In genomic region chr1:163124812-163125211, GRCh38 we compare ENCODE assay signal across 31 cellular contexts. TPM values are rescaled to one million over a fixed set of nuclear protein-coding genes. Genes with fewer than 3 reads are reported as not detected.
"Had no signal": no experiment of that assay in that cellular context is flagged by ENCODE, and none has a peak within 500 bp of the region (broad histone marks: within the 10 kb centered on the region; RNA-seq: fewer than 3 reads in every experiment).

No MANE protein-coding gene starts in this region.

- H3K4me3 ChIP-seq: neural progenitor cell, ovary, psoas muscle, right lobe of liver, sigmoid colon, suprapubic skin, testis, thyroid gland, transverse colon, upper lobe of right lung, uterus had no signal

- FAIRE-seq: small intestine had no signal

- H3K79me2 ChIP-seq: parathyroid adenoma had no signal

- H3K4me1 ChIP-seq: neural progenitor cell, parathyroid adenoma, psoas muscle, right lobe of liver, suprapubic skin, testis, thyroid gland, transverse colon, uterus had no signal

- H3K9me3 ChIP-seq: ovary, psoas muscle, right lobe of liver, sigmoid colon, suprapubic skin, testis, thyroid gland, transverse colon, upper lobe of right lung, uterus had no signal

- DNase-seq: naive thymus-derived CD4-positive, alpha-beta T cell; natural killer cell; occipital lobe; ovary; posterior cingulate gyrus; psoas muscle; right cardiac atrium; right lobe of liver; sigmoid colon; small intestine; stimulated activated CD4-positive, alpha-beta T cell treated with anti-CD3 and anti-CD28 coated beads, Interleukin-15, amount 100 ng/mL, for 24 hours; stimulated activated CD4-positive, alpha-beta T cell treated with anti-CD3 and anti-CD28 coated beads, Interleukin-2, amount 100 ng/mL, for 24 hours; stimulated activated CD4-positive, alpha-beta T cell treated with anti-CD3 and anti-CD28 coated beads, Interleukin-2, amount 100 ng/mL, for 48 hours; stimulated activated CD4-positive, alpha-beta T cell treated with anti-CD3 and anti-CD28 coated beads, Interleukin-4, amount 100 ng/mL, for 4 hours; stimulated activated CD8-positive, alpha-beta memory T cell treated with anti-CD3 and anti-CD28 coated beads, Interleukin-4, amount 100 ng/mL, for 48 hours; stimulated activated naive CD4-positive, alpha-beta T cell; stimulated activated naive CD8-positive, alpha-beta T cell treated with anti-CD3 and anti-CD28 coated beads, Interleukin-15, amount 100 ng/mL, for 72 hours; stimulated activated naive CD8-positive, alpha-beta T cell treated with anti-CD3 and anti-CD28 coated beads, Interleukin-15, Interleukin-2, amounts not matched to agents 100 U/mL and 50 U/mL, for 24 hours; substantia nigra; testis; thyroid gland; transverse colon; upper lobe of right lung; uterus had no signal

- H3K4me2 ChIP-seq: neural progenitor cell had no signal

- H3K27ac Mint-ChIP-seq: naive thymus-derived CD4-positive, alpha-beta T cell; natural killer cell; nephron; neural progenitor cell; progenitor cell of endocrine pancreas; stimulated activated memory B cell treated with anti-CD40 and anti-IgM and Interleukin-4, amounts not matched to agents 10 μg/mL and 1 μg/mL and 100 μg/mL, for 72 hours; stimulated activated naive CD8-positive, alpha-beta T cell treated with anti-CD3 and anti-CD28 coated beads, Interleukin-15, amount 100 ng/mL, for 72 hours; type B pancreatic cell had no signal

- H3K9ac ChIP-seq: neural progenitor cell, parathyroid adenoma had no signal

- H3K9me3 Mint-ChIP-seq: naive thymus-derived CD4-positive, alpha-beta T cell; natural killer cell; nephron; neural progenitor cell; stimulated activated memory B cell treated with anti-CD40 and anti-IgM and Interleukin-4, amounts not matched to agents 10 μg/mL and 1 μg/mL and 100 μg/mL, for 72 hours; stimulated activated naive CD8-positive, alpha-beta T cell treated with anti-CD3 and anti-CD28 coated beads, Interleukin-15, amount 100 ng/mL, for 72 hours; type B pancreatic cell had no signal

- H3K27me3 ChIP-seq: neural progenitor cell, ovary, right lobe of liver, sigmoid colon, suprapubic skin, testis, thyroid gland, transverse colon, upper lobe of right lung, uterus had no signal

- H2AFZ ChIP-seq: neural progenitor cell, parathyroid adenoma had no signal

- H3K4me3 Mint-ChIP-seq: naive thymus-derived CD4-positive, alpha-beta T cell; natural killer cell; nephron; neural progenitor cell; stimulated activated memory B cell treated with anti-CD40 and anti-IgM and Interleukin-4, amounts not matched to agents 10 μg/mL and 1 μg/mL and 100 μg/mL, for 72 hours; stimulated activated naive CD8-positive, alpha-beta T cell treated with anti-CD3 and anti-CD28 coated beads, Interleukin-15, amount 100 ng/mL, for 72 hours; type B pancreatic cell had no signal

- H3K27ac ChIP-seq: neural progenitor cell, ovary, parathyroid adenoma, psoas muscle, right lobe of liver, suprapubic skin, testis, thyroid gland, transverse colon, upper lobe of right lung, uterus had no signal

- H3K36me3 ChIP-seq: neural progenitor cell, ovary, right lobe of liver, sigmoid colon, suprapubic skin, thyroid gland, transverse colon, upper lobe of right lung had no signal

- H3K36me3 Mint-ChIP-seq: naive thymus-derived CD4-positive, alpha-beta T cell; natural killer cell; neural progenitor cell; stimulated activated memory B cell treated with anti-CD40 and anti-IgM and Interleukin-4, amounts not matched to agents 10 μg/mL and 1 μg/mL and 100 μg/mL, for 72 hours; type B pancreatic cell had no signal

- H3K4me1 Mint-ChIP-seq: naive thymus-derived CD4-positive, alpha-beta T cell; natural killer cell; neural progenitor cell; stimulated activated memory B cell treated with anti-CD40 and anti-IgM and Interleukin-4, amounts not matched to agents 10 μg/mL and 1 μg/mL and 100 μg/mL, for 72 hours; stimulated activated naive CD8-positive, alpha-beta T cell treated with anti-CD3 and anti-CD28 coated beads, Interleukin-15, amount 100 ng/mL, for 72 hours had no signal

RNA-seq across cellular contexts. Expression of gene RGS4, which starts 55.7 kb away (rescaled TPM):
- total RNA-seq: naive thymus-derived CD4-positive, alpha-beta T cell; natural killer cell; suprapubic skin had no signal
